10 cellular contexts compared by ENCODE assay signal in the genomic region with DNA sequence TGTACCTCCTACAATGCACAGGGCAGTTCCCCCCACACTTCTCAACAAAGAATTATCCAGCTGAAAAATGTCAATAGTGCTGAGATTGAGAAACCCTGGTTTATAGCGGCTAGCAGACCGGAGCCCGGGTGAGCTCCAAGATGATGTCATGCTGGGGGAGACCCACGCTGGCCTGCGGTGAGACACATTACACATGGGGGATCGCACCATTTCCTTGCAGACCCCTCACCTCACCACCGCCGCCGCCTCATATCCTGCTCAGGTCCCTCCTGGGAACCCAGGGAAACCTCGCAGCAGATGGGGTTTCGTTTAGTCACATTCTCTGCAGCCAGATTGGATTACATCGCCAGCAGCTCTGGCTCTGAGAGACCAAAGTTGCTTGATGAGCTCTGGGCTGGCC. TPM values are rescaled to one million over a fixed set of nuclear protein-coding genes. Genes with fewer than 3 reads are reported as not detected.
DNase-seq lines count a peak whose midpoint lies in the region; ATAC-seq and TF ChIP-seq lines count a peak whose summit lies in the region.
"Had no signal": no experiment of that assay in that cellular context is flagged by ENCODE, and none has a peak within 500 bp of the region (broad histone marks: within the 10 kb centered on the region; RNA-seq: fewer than 3 reads in every experiment).

No MANE protein-coding gene starts in this region.

- H3K9ac ChIP-seq in BLaER1 treated with 17β-estradiol and CSF1 and Interleukin-3, amounts not matched to agents 10 nM and 100 nM = peak overlapping the region in 1 of 11 experiments; percentile 2; a peak in 1 of 22 replicates

- no peaks in the 10 kb centered on the region for H3K79me2 ChIP-seq in osteoblast (ENCODE audit: insufficient read depth, low read length)

- DNase-seq in NCI-H82 treated with DMSO at 0.1 percent for 48 hours (lab: John Stamatoyannopoulos, UW; ENCODE audit: unreplicated experiment) (peak; percentile 39), glomerular visceral epithelial cell (ENCODE audit: extremely low spot score) (peak; percentile 96), osteoblast (ENCODE audit: insufficient read length, low spot score, missing footprints) (peak; percentile 47), HT-29 (ENCODE audit: low spot score) (no peak)
- no peak for DNase-seq in activated CD4-positive, alpha-beta T cell treated with anti-CD3 and anti-CD28 coated beads for 1 hour
- DNase-seq: erythroblast, H9 had no signal

- H3K27ac ChIP-seq in BLaER1 treated with 17β-estradiol and CSF1 and Interleukin-3, amounts not matched to agents 10 nM and 100 nM = peak overlapping the region in 2 of 11 experiments; percentile 30 to 50; a peak in 3 of 22 replicates
- H3K27ac ChIP-seq in osteoblast (ENCODE audit: low read depth, low read length) = peak overlapping the region; percentile 76

- peaks cover 9 to 26% (median 16%) of the 10 kb centered on the region in 10 experiments for H3K4me1 ChIP-seq in BLaER1 treated with 17β-estradiol and CSF1 and Interleukin-3, amounts not matched to agents 10 nM and 100 nM
- peaks cover 31% of the 10 kb centered on the region for H3K4me1 ChIP-seq in osteoblast (ENCODE audit: insufficient read depth, low read length)

- no peaks in the 10 kb centered on the region for H3K36me3 ChIP-seq in BLaER1 treated with 17β-estradiol and CSF1 and Interleukin-3, amounts not matched to agents 10 nM and 100 nM
- no peaks in the 10 kb centered on the region for H3K36me3 ChIP-seq in osteoblast (ENCODE audit: insufficient read depth, low read length)

- H2AFZ ChIP-seq in osteoblast (ENCODE audit: low read length) = peak overlapping the region; percentile 80

- H3K27me3 ChIP-seq in BLaER1 treated with 17β-estradiol and CSF1 and Interleukin-3, amounts not matched to agents 10 nM and 100 nM = peaks cover 8 to 26% (median 17%) of the 10 kb centered on the region in 11 experiments; a peak in 20 of 22 replicates
- H3K27me3 ChIP-seq in osteoblast (ENCODE audit: insufficient read depth, low read length) = no peaks in the 10 kb centered on the region

- TF ChIP-seq CTCF in osteoblast (IDR thresholded peaks at IDR 0.05; ENCODE audit: extremely low read depth, low read depth, low read length) = no peak

- ATAC-seq in HG02938 (IDR thresholded peaks at IDR 0.05; ENCODE audit: unreplicated experiment) (no peak), HG02981 (IDR thresholded peaks at IDR 0.05; ENCODE audit: unreplicated experiment) (no peak)

- H3K9me3 ChIP-seq in BLaER1 treated with 17β-estradiol and CSF1 and Interleukin-3, amounts not matched to agents 10 nM and 100 nM (replicated peaks in 1 of 11) = no peaks in the 10 kb centered on the region
- no peaks in the 10 kb centered on the region for H3K9me3 ChIP-seq in osteoblast (ENCODE audit: low read depth, low read length)

- H4K20me1 ChIP-seq in BLaER1 treated with 17β-estradiol and CSF1 and Interleukin-3, amounts not matched to agents 10 nM and 100 nM = peaks cover 0 to 6% (median 0%) of the 10 kb centered on the region in 11 experiments; a peak in 1 of 22 replicates
- no peaks in the 10 kb centered on the region for H4K20me1 ChIP-seq in osteoblast (ENCODE audit: insufficient read depth, low read length)

- peak overlapping the region; percentile 25 to 79 (median 67) for H3K4me2 ChIP-seq in BLaER1 treated with 17β-estradiol and CSF1 and Interleukin-3, amounts not matched to agents 10 nM and 100 nM
- H3K4me2 ChIP-seq in osteoblast (ENCODE audit: insufficient read depth, low read length) = peak overlapping the region; percentile 60

- H3K4me3 ChIP-seq in BLaER1 treated with 17β-estradiol and CSF1 and Interleukin-3, amounts not matched to agents 10 nM and 100 nM = no peak overlapping the region
- peak overlapping the region; percentile 63 for H3K4me3 ChIP-seq in osteoblast (ENCODE audit: insufficient read depth, low read length)

RNA-seq across cellular contexts. Expression of gene TNC, which starts 14.7 kb away (rescaled TPM):
- total RNA-seq in osteoblast = 611 and 664 TPM in 2 replicates
- total RNA-seq in HT-29 (2014; rRNA removed; shearing (Covaris generic)) = 0.46 and 1.3 TPM in 2 replicates

Comparison
In these comparisons a context has a peak if more than half of its experiments do, and no peak if none do; other contexts are left out.
1. DNase-seq: peak in NCI-H82 treated with DMSO at 0.1 percent for 48 hours (single experiment), glomerular visceral epithelial cell (single experiment) and osteoblast (single experiment); none in HT-29 (single experiment) and activated CD4-positive, alpha-beta T cell treated with anti-CD3 and anti-CD28 coated beads for 1 hour (single experiment).
2. RNA of gene TNC, which starts 14.7 kb away (total RNA-seq): 611 to 664 TPM in osteoblast; 0.46 to 1.3 TPM in HT-29; every median in the first group is over 100 times any median in the second.